In genomic region chrX:10726647-10727046, GRCh38 we compare ENCODE assay signal across 18 cellular contexts.
DNase-seq lines count a peak whose midpoint lies in the region; ATAC-seq and TF ChIP-seq lines count a peak whose summit lies in the region.
"Had no signal": no experiment of that assay in that cellular context is flagged by ENCODE, and none has a peak within 500 bp of the region (broad histone marks: within the 10 kb centered on the region; RNA-seq: fewer than 3 reads in every experiment).

No MANE protein-coding gene starts in this region.

- TF ChIP-seq CTCF in retinal pigment epithelial cell (conservative IDR thresholded peaks at IDR 0.05; ENCODE audit: low read depth, low read length) = no peak

- DNase-seq in GM03348 (ENCODE audit: low spot score) = peak; percentile 74
- DNase-seq in RPMI8226 = peak; percentile 11
- peak; percentile 92 for DNase-seq in fibroblast of peridontal ligament (ENCODE audit: extremely low read depth)
- DNase-seq in retinal pigment epithelial cell (ENCODE audit: low read depth) = peak; percentile 20
- DNase-seq in SHP77 (lab: John Stamatoyannopoulos, UW) = no peak
- DNase-seq in UCSD-AML1 (lab: John Stamatoyannopoulos, UW; ENCODE audit: unreplicated experiment) = no peak
- no peak for DNase-seq in HPDE6-E6E7 (ENCODE audit: extremely low spot score)
- DNase-seq: activated CD4-positive, CD25-positive, alpha-beta regulatory T cell; adrenal gland; CD8-positive, alpha-beta T cell; foreskin keratinocyte; GDM1; H9; kidney; naive B cell; NCI-H2171 treated with DMSO at 0.1 percent for 48 hours had no signal

- no peak for ATAC-seq in GM19455 (IDR thresholded peaks at IDR 0.05; ENCODE audit: unreplicated experiment)
- ATAC-seq: CD8-positive, alpha-beta T cell; foreskin keratinocyte had no signal

- H3K4me3 ChIP-seq in retinal pigment epithelial cell (ENCODE audit: low read length) = no peak overlapping the region
- H3K4me3 ChIP-seq: adrenal gland, right atrium auricular region had no signal

Comparison
In these comparisons a context has a peak if more than half of its experiments do, and no peak if none do; other contexts are left out.
1. DNase-seq: peak in GM03348 (single experiment), RPMI8226 (single experiment), fibroblast of peridontal ligament (single experiment) and retinal pigment epithelial cell (single experiment); none in SHP77 (0 of 2), UCSD-AML1 (single experiment) and HPDE6-E6E7 (single experiment).